8 cellular contexts compared by ENCODE assay signal in genomic region chr12:27969901-27970390, GRCh38. TPM values are rescaled to one million over a fixed set of nuclear protein-coding genes. Genes with fewer than 3 reads are reported as not detected.
DNase-seq lines count a peak whose midpoint lies in the region; ATAC-seq and TF ChIP-seq lines count a peak whose summit lies in the region.

No MANE protein-coding gene starts in this region.

- TF ChIP-seq CTCF in upper lobe of right lung (IDR thresholded peaks at IDR 0.05) = no peak

- no peak overlapping the region for H3K27ac ChIP-seq in upper lobe of right lung

- peak; percentile 84 for DNase-seq in activated effector memory CD4-positive, alpha-beta T cell treated with anti-CD3 and anti-CD28 coated beads, Interleukin-2, amount 50 U/mL, for 16 hours
- no peak for DNase-seq in activated effector memory CD4-positive, alpha-beta T cell treated with Interleukin-2 at 50 U/mL for 16 hours
- DNase-seq in NCI-H526 (lab: John Stamatoyannopoulos, UW) = peak; percentile 28 to 85
- peak; percentile 73 to 76 for DNase-seq in activated T-cell treated with anti-CD3 and anti-CD28 coated beads, Interleukin-2, amount 50 U/mL, for 48 hours
- peak; percentile 52 for DNase-seq in germinal center (ENCODE audit: low spot score)
- DNase-seq in occipital lobe (lab: John Stamatoyannopoulos, UW) = peak; percentile 10
- peak; percentile 76 for DNase-seq in upper lobe of right lung

- peak overlapping the region; percentile 48 for H3K4me3 ChIP-seq in upper lobe of right lung

- peaks cover 51% of the 10 kb centered on the region for H3K27me3 ChIP-seq in upper lobe of right lung

- ATAC-seq in HG02870 (IDR thresholded peaks at IDR 0.05; ENCODE audit: unreplicated experiment) (peak; percentile 95), upper lobe of right lung (peak; percentile 77)

- H3K9me3 ChIP-seq in upper lobe of right lung = no peaks in the 10 kb centered on the region

- intact Hi-C loops in upper lobe of right lung (cut with DNase I) = no loop called here

- no peaks in the 10 kb centered on the region for H3K36me3 ChIP-seq in upper lobe of right lung

- peaks cover 23% of the 10 kb centered on the region for H3K4me1 ChIP-seq in upper lobe of right lung

RNA-seq across cellular contexts. Expression of gene PTHLH, which starts 2.6 kb away (rescaled TPM):
- total RNA-seq in occipital lobe (not detected), upper lobe of right lung (1.9 TPM)
